Comparison of ENCODE assay signal across 8 cellular contexts in the genomic region with DNA sequence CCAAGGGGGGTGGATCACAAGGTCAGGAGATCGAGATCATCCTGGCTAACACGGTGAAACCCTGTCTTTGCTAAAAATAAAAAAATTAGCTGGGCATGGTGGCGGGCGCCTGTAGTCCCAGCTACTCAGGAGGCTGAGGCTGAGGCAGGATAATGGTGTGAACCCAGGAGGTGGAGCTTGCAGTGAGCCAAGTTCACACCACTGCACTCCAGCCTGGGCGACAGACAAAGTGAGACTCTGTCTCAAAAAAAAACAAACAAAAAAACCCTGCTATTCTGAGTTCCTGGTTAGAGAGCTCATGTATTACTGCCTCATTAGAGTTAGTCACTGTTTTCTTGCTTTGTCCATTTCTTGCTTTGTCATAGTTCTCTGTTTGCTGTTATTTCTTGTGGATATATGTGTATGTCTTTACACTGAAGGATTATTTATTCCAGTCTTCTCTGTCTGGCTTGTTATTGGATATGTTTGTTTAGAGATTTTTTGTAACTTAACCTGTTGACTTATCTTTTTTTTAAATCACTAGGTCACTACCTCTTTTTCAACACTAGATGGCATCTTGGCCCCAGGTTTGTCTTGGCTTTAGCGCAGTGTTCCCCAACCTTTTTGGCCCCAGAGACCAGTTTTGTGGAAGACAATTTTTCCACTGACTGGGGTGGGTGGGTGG. TPM values are rescaled to one million over a fixed set of nuclear protein-coding genes. Genes with fewer than 3 reads are reported as not detected.
DNase-seq lines count a peak whose midpoint lies in the region; ATAC-seq, FAIRE-seq and TF ChIP-seq lines count a peak whose summit lies in the region.

No MANE protein-coding gene starts in this region.

- ATAC-seq in A549 (no peak), GM19455 (IDR thresholded peaks at IDR 0.05; ENCODE audit: unreplicated experiment) (no peak), HG03565 (IDR thresholded peaks at IDR 0.05; ENCODE audit: unreplicated experiment) (no peak)

- TF ChIP-seq POLR2A in A549 (IDR thresholded peaks at IDR 0.05; ENCODE audit: low read length) (no peak), esophagus squamous epithelium (IDR thresholded peaks at IDR 0.05) (no peak), thyroid gland (IDR thresholded peaks at IDR 0.05) (no peak)

- H3K4me2 ChIP-seq in A549 = no peak overlapping the region
- H3K4me2 ChIP-seq in OCI-LY1 (ENCODE audit: low read length) = no peak overlapping the region

- H3K36me3 ChIP-seq in OCI-LY1 (ENCODE audit: insufficient read depth, low read length) (peaks cover 40% of the 10 kb centered on the region), esophagus squamous epithelium (peaks cover 0 to 11% (median 0%) of the 10 kb centered on the region in 3 donors), thyroid gland (no peaks in the 10 kb centered on the region)

- no peaks in the 10 kb centered on the region for H3K27me3 ChIP-seq in OCI-LY1 (ENCODE audit: insufficient read depth, low read length)
- no peaks in the 10 kb centered on the region for H3K27me3 ChIP-seq in esophagus squamous epithelium
- no peaks in the 10 kb centered on the region for H3K27me3 ChIP-seq in thyroid gland

- POLR2A ChIA-PET in A549 (lab: Yijun Ruan, JAX) = no interaction called here

- H3K4me1 ChIP-seq in A549 = peaks cover 21% of the 10 kb centered on the region
- H3K4me1 ChIP-seq in OCI-LY1 (ENCODE audit: insufficient read depth, low read length, severe bottlenecking) = no peaks in the 10 kb centered on the region
- peaks cover 0 to 19% (median 15%) of the 10 kb centered on the region in 3 donors for H3K4me1 ChIP-seq in esophagus squamous epithelium
- H3K4me1 ChIP-seq in thyroid gland = no peaks in the 10 kb centered on the region

- intact Hi-C loops in esophagus squamous epithelium (cut with DNase I) (loop anchor here (5.0 kb wide), 1 partner anchor 120 kb away; no protein-coding TSS in a partner anchor), thyroid gland (cut with DNase I) (no loop called here)

- no peak overlapping the region for H3K4me3 ChIP-seq in A549
- no peak overlapping the region for H3K4me3 ChIP-seq in OCI-LY1 (ENCODE audit: low read depth, low read length, poor library complexity, severe bottlenecking)
- no peak overlapping the region for H3K4me3 ChIP-seq in esophagus squamous epithelium
- no peak overlapping the region for H3K4me3 ChIP-seq in thyroid gland (replicated peaks in 1 of 3)

- H4K20me1 ChIP-seq in OCI-LY1 (ENCODE audit: insufficient read depth, low read length) = no peaks in the 10 kb centered on the region

- H3K9me3 ChIP-seq in A549 (peaks cover 17% of the 10 kb centered on the region), OCI-LY1 (ENCODE audit: low read length) (peaks cover 7% of the 10 kb centered on the region), esophagus squamous epithelium (peaks cover 0 to 29% (median 7%) of the 10 kb centered on the region in 3 donors), thyroid gland (no peaks in the 10 kb centered on the region)

- peaks cover 19% of the 10 kb centered on the region for H3K79me2 ChIP-seq in OCI-LY1 (ENCODE audit: insufficient read depth, low read length)

- H3K27ac ChIP-seq in A549 = no peak overlapping the region
- no peak overlapping the region for H3K27ac ChIP-seq in OCI-LY1 (ENCODE audit: low read depth, low read length, poor library complexity, severe bottlenecking)
- H3K27ac ChIP-seq in esophagus squamous epithelium = no peak overlapping the region
- no peak overlapping the region for H3K27ac ChIP-seq in thyroid gland

- no peak for FAIRE-seq in A549 (lab: Jason Lieb, UNC)

- no peak overlapping the region for H3K9ac ChIP-seq in OCI-LY1 (ENCODE audit: low read length)

- 87% methylated on average over 6 of the region's 6 CpGs for WGBS in A549 (ENCODE audit: missing lambda C conversion rate)
- 93 to 97% methylated on average over 6 of the region's 6 CpGs for WGBS in esophagus squamous epithelium, 2 donors
- WGBS in thyroid gland, 2 donors = 97 to 98% methylated on average over 6 of the region's 6 CpGs

- TF ChIP-seq EP300 in A549 (IDR thresholded peaks at IDR 0.05) = no peak

- H3F3A ChIP-seq in OCI-LY1 (ENCODE audit: insufficient read depth, low read length) = no peaks in the 10 kb centered on the region

- CTCF ChIA-PET in A549 (lab: Yijun Ruan, JAX) = interaction anchor here (0.8 to 2.4 kb wide), 4 partner anchors 9 to 121 kb away, joined by 3 to 9 read pairs (median 4); no protein-coding TSS in a partner anchor

- TF ChIP-seq CTCF in A549 (IDR thresholded peaks at IDR 0.05) = peak; percentile 25; the same call in 2 of the 3 replicates
- peak; percentile 28 for TF ChIP-seq CTCF in GM10266 (IDR thresholded peaks at IDR 0.05; ENCODE audit: control insufficient read depth, insufficient read depth, low read depth, missing control alignments)
- peak; percentile 42 for TF ChIP-seq CTCF in OCI-LY1 (IDR thresholded peaks at IDR 0.05; ENCODE audit: low read length)
- TF ChIP-seq CTCF in esophagus squamous epithelium (IDR thresholded peaks at IDR 0.05) = peak; percentile 13 to 68 (median 35)
- TF ChIP-seq CTCF in thyroid gland (IDR thresholded peaks at IDR 0.05) = peak in 3 of 6 experiments; percentile 22 to 45 (median 23)

- H3K9me2 ChIP-seq in OCI-LY1 (ENCODE audit: low read depth, low read length) = no peaks in the 10 kb centered on the region

- H2AFZ ChIP-seq in OCI-LY1 (ENCODE audit: low read length) = no peak overlapping the region

- DNase-seq in A549 (ENCODE audit: low read depth in 1 of 2, low spot score in 1 of 2) (peak in 1 of 2 experiments; percentile 39), GM10266 (ENCODE audit: extremely low spot score) (no peak), esophagus squamous epithelium (lab: John Stamatoyannopoulos, UW) (no peak), T1000 (lab: John Stamatoyannopoulos, UW) (no peak), thyroid gland (no peak)

- TF ChIP-seq RAD21 in A549 (conservative IDR thresholded peaks at IDR 0.05 in 1 of 2, IDR thresholded peaks at IDR 0.05 in 1 of 2) = peak in 1 of 2 experiments; percentile 63; a peak in 2 of 5 replicates

TF ChIP-seq in A549, 52 proteins besides CTCF, POLR2A, EP300 and RAD21:
- TF ChIP-seq ZC3H11A (IDR thresholded peaks at IDR 0.05) (no peak), HDAC2 (IDR thresholded peaks at IDR 0.05) (no peak), NPAS2 (CRISPR knock-in tag; IDR thresholded peaks at IDR 0.05; ENCODE audit: borderline replicate concordance) (no peak), SMC3 (IDR thresholded peaks at IDR 0.05) (peak; percentile 19; the same call in 1 of the 3 replicates)
- TF ChIP-seq, protein P1, sequence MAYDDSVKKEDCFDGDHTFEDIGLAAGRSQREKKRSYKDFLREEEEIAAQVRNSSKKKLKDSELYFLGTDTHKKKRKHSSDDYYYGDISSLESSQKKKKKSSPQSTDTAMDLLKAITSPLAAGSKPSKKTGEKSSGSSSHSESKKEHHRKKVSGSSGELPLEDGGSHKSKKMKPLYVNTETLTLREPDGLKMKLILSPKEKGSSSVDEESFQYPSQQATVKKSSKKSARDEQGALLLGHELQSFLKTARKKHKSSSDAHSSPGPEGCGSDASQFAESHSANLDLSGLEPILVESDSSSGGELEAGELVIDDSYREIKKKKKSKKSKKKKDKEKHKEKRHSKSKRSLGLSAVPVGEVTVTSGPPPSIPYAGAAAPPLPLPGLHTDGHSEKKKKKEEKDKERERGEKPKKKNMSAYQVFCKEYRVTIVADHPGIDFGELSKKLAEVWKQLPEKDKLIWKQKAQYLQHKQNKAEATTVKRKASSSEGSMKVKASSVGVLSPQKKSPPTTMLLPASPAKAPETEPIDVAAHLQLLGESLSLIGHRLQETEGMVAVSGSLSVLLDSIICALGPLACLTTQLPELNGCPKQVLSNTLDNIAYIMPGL (CRISPR knock-in tag; IDR thresholded peaks at IDR 0.05; ENCODE audit: borderline replicate concordance) = no peak

RNA-seq across cellular contexts. Expression of a gene that starts 17.0 kb away (rescaled TPM):
- polyA plus RNA-seq in A549 (2011; rRNA removed) (26.2 and 37.0 TPM in 2 replicates), A549 (2017; fragmentation: RNase III; extraction: RNeasy Plus Mini Kit Qiagen cat#74134 plus additional on column Dnase treatment) (23.4 to 25.6 TPM (median 25.0 TPM) in 3 replicates)
- polyA plus RNA-seq in A549 (2012; cell fraction: cytosol; rRNA removed) = 25.6 and 30.9 TPM in 2 replicates
- 83.0 and 89.0 TPM in 2 replicates for polyA plus RNA-seq in A549 (2012; cell fraction: nucleus; rRNA removed)
- 63.6 and 67.8 TPM in 2 replicates for polyA minus RNA-seq in A549 (2011; rRNA and poly(A)+ RNA removed)
- total RNA-seq in esophagus squamous epithelium (10 to 100 TPM; 12.8 to 17.5 (median 15.6) TPM), thyroid gland (10 to 100 TPM in 3 of 4 donors, 1 to 10 TPM in 1; 5.7 to 19.2 (median 12.5) TPM)

RNA-seq across cellular contexts. Expression of a gene that starts 54.3 kb away (rescaled TPM):
- polyA plus RNA-seq in A549 (2011; rRNA removed) (0.13 and 0.20 TPM in 2 replicates), A549 (2017; fragmentation: RNase III; extraction: RNeasy Plus Mini Kit Qiagen cat#74134 plus additional on column Dnase treatment) (0.10 to 0.14 TPM (median 0.11 TPM) in 3 replicates)
- 0.08 and 0.16 TPM in 2 replicates for polyA plus RNA-seq in A549 (2012; cell fraction: cytosol; rRNA removed)
- 0.43 and 0.53 TPM in 2 replicates for polyA plus RNA-seq in A549 (2012; cell fraction: nucleus; rRNA removed)
- 0.24 TPM in 1 of 2 replicates, not detected in the other for polyA minus RNA-seq in A549 (2011; rRNA and poly(A)+ RNA removed)
- total RNA-seq in esophagus squamous epithelium (10 to 100 TPM in 1 of 4 donors, 1 to 10 TPM in 3; 1.7 to 11.2 (median 6.4) TPM), thyroid gland (10 to 100 TPM in 3 of 4 donors, 1 to 10 TPM in 1; 9.0 to 26.8 (median 17.0) TPM)

RNA-seq across cellular contexts. Expression of a gene that starts 55.7 kb away (rescaled TPM):
- polyA plus RNA-seq in A549 (2011; rRNA removed) (29.9 and 40.8 TPM in 2 replicates), A549 (2017; fragmentation: RNase III; extraction: RNeasy Plus Mini Kit Qiagen cat#74134 plus additional on column Dnase treatment) (15.3 to 23.3 TPM (median 20.6 TPM) in 3 replicates)
- polyA plus RNA-seq in A549 (2012; cell fraction: cytosol; rRNA removed) = 14.2 and 18.9 TPM in 2 replicates
- polyA plus RNA-seq in A549 (2012; cell fraction: nucleus; rRNA removed) = 102 and 117 TPM in 2 replicates
- 28.2 and 40.7 TPM in 2 replicates for polyA minus RNA-seq in A549 (2011; rRNA and poly(A)+ RNA removed)
- total RNA-seq in esophagus squamous epithelium (10 to 100 TPM in 2 of 4 donors, 1 to 10 TPM in 2; 5.8 to 27.8 (median 10.4) TPM), thyroid gland (10 to 100 TPM; 50.9 to 82.3 (median 64.0) TPM)

RNA-seq across cellular contexts. Expression of a gene that starts 55.8 kb away (rescaled TPM):
- polyA plus RNA-seq in A549 (2011; rRNA removed) (61.5 and 74.0 TPM in 2 replicates), A549 (2017; fragmentation: RNase III; extraction: RNeasy Plus Mini Kit Qiagen cat#74134 plus additional on column Dnase treatment) (33.5 to 34.6 TPM (median 33.8 TPM) in 3 replicates)
- 52.5 and 53.3 TPM in 2 replicates for polyA plus RNA-seq in A549 (2012; cell fraction: cytosol; rRNA removed)
- polyA plus RNA-seq in A549 (2012; cell fraction: nucleus; rRNA removed) = 53.4 and 56.5 TPM in 2 replicates
- 106 and 127 TPM in 2 replicates for polyA minus RNA-seq in A549 (2011; rRNA and poly(A)+ RNA removed)
- total RNA-seq in esophagus squamous epithelium (10 to 100 TPM in 3 of 4 donors, 1 to 10 TPM in 1; 9.6 to 17.4 (median 15.7) TPM), thyroid gland (10 to 100 TPM; 15.8 to 26.1 (median 19.9) TPM)
